Comparison of ENCODE assay signal across 1 cellular context in the genomic region with DNA sequence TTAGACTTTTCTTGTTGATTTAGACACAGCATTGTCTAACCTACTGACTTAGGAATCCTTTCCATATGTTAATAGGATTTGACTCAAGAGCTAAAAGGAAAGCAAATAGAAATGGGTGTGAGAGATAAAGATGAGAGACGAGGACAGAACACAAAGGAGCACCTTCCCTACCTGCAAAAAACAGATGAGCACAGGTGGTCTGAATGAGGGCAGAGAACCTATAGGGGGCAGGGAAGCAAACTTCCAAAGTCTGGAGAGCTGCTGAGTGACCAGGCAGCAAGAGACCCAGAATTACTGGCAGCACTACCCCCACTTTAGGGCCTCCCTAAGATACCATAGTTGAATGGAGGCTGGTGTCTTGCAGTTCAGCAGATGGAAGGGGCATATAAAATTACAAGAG.
TF ChIP-seq lines count a peak whose summit lies in the region.

No MANE protein-coding gene starts in this region.

TF ChIP-seq in H1, 55 proteins besides CTCF, POLR2A, EP300 and RAD21:
- TF ChIP-seq HDAC6 (IDR thresholded peaks at IDR 0.05; ENCODE audit: low read depth, low read length) (no peak), GABPA (IDR thresholded peaks at IDR 0.05; ENCODE audit: borderline replicate concordance, insufficient read depth, low read length) (no peak)
